ENCODE assay signal across 8 cellular contexts in the genomic region with DNA sequence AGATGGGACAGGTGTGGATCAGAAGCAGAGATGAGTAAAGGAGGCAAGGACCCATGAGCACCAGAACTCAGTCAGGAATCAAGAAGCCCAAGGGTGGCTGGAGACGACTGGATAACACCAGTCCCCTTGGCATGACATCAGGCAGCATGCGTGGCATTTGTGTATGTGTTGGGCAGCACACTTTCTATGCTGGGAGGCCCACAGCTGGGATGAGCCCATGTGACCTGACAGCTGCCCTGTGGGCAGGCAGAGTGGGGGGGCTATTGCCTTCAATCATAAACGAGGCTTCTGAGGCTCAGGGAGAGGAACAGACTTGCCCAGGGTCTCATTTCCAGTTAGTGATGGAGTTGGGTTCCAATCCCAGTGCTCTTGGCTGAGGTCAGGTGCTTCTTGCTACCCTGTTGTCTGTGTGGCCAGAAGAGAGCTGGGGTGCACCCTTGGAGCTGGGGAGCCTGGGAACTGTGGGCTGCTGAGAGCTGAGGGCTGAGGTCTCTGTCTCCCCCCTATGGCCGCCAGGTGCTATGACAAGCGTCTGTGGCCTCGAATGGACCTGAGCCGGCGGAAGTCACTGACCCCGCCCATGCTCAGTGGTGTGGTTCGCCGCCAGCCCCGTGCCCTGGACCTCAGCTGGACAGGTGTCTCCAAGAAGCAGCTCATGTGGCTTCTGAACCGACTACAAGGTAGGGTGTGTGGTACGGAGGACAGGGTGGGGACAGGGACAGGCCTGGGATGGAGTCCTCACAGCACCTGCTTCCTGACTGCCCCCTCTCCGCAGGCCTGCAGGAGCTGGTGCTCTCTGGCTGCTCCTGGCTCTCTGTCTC. TPM values are rescaled to one million over a fixed set of nuclear protein-coding genes. Genes with fewer than 3 reads are reported as not detected.
DNase-seq lines count a peak whose midpoint lies in the region; ATAC-seq and TF ChIP-seq lines count a peak whose summit lies in the region.

No MANE protein-coding gene starts in this region.

- no peak overlapping the region for H3K4me3 ChIP-seq in endodermal cell (ENCODE audit: low read length)

- POLR2A ChIA-PET in activated CD4-positive, alpha-beta memory T cell treated with anti-CD3 and anti-CD28 coated beads, Interleukin-2, amount 10 ng/mL, durations not matched to agents 7 days and 5 days (lab: Charles Lee), result interaction anchor here (1.2 to 2.9 kb wide), 5 partner anchors 8 to 238 kb away, joined by 3 to 18 read pairs (median 6); partner anchors contain the start of genes FUS, ORAI3 and SETD1A

- WGBS in endodermal cell (ENCODE audit: insufficient coverage in 1 of 2, insufficient read length in 1 of 2), 2 experiments, result 36 to 38% methylated on average over 11 to 15 of the region's 15 CpGs

- peak; percentile 77 for DNase-seq in Ammon's horn (ENCODE audit: low spot score)
- DNase-seq in NCI-H510A (lab: John Stamatoyannopoulos, UW), result peak; percentile 49
- peak; percentile 81 for DNase-seq in activated CD4-positive, alpha-beta memory T cell treated with anti-CD3 and anti-CD28 coated beads, Interleukin-2, amount 10 ng/mL, durations not matched to agents 7 days and 5 days
- DNase-seq in endodermal cell, result peak; percentile 93
- DNase-seq in mucosa of gallbladder (ENCODE audit: low spot score), result peak; percentile 77
- DNase-seq in substantia nigra (lab: John Stamatoyannopoulos, UW), result peak in 36 of 49 donors; percentile 4 to 64 (median 38)

- H3K27ac ChIP-seq in endodermal cell (ENCODE audit: low read depth, low read length), result no peak overlapping the region
- H3K27ac ChIP-seq in substantia nigra (ENCODE audit: low read depth, low read length, poor library complexity, severe bottlenecking), result peak overlapping the region; percentile 21

- H3K4me1 ChIP-seq in endodermal cell (ENCODE audit: control insufficient read depth, insufficient read depth, low read length), result peaks cover 6% of the 10 kb centered on the region

- H3K27me3 ChIP-seq in endodermal cell (ENCODE audit: control insufficient read depth, insufficient read depth, low read length, poor library complexity, severe bottlenecking), result no peaks in the 10 kb centered on the region

- H3K9me3 ChIP-seq in endodermal cell (ENCODE audit: control insufficient read depth, low read length), result no peaks in the 10 kb centered on the region

- peaks cover 80% of the 10 kb centered on the region for H3K36me3 ChIP-seq in endodermal cell (ENCODE audit: control insufficient read depth, insufficient read depth, low read length)

- H3K9ac ChIP-seq in endodermal cell (ENCODE audit: extremely low read depth, low read length, poor library complexity, severe bottlenecking), result no peak overlapping the region

- peaks cover 38% of the 10 kb centered on the region for H3K4me1 Mint-ChIP-seq in activated CD4-positive, alpha-beta memory T cell treated with anti-CD3 and anti-CD28 coated beads, Interleukin-2, amount 10 ng/mL, durations not matched to agents 7 days and 5 days
- H3K4me1 Mint-ChIP-seq in endodermal cell, result peaks cover 3% of the 10 kb centered on the region

- H3K36me3 Mint-ChIP-seq in activated CD4-positive, alpha-beta memory T cell treated with anti-CD3 and anti-CD28 coated beads, Interleukin-2, amount 10 ng/mL, durations not matched to agents 7 days and 5 days (ENCODE audit: low read depth), result peaks cover 29% of the 10 kb centered on the region
- H3K36me3 Mint-ChIP-seq in endodermal cell (ENCODE audit: low read depth), result peaks cover 68% of the 10 kb centered on the region

- H3K9me3 Mint-ChIP-seq in activated CD4-positive, alpha-beta memory T cell treated with anti-CD3 and anti-CD28 coated beads, Interleukin-2, amount 10 ng/mL, durations not matched to agents 7 days and 5 days, result no peaks in the 10 kb centered on the region
- no peaks in the 10 kb centered on the region for H3K9me3 Mint-ChIP-seq in endodermal cell

- CTCF ChIA-PET in activated CD4-positive, alpha-beta memory T cell treated with anti-CD3 and anti-CD28 coated beads, Interleukin-2, amount 10 ng/mL, durations not matched to agents 7 days and 5 days (lab: Charles Lee), result interaction anchor here (0.6 to 4.5 kb wide), 24 partner anchors 9 to 290 kb away, joined by 3 to 94 read pairs (median 4); partner anchors contain the start of genes KAT8 and PHKG2

- peak overlapping the region; percentile 68 for H3K27ac Mint-ChIP-seq in activated CD4-positive, alpha-beta memory T cell treated with anti-CD3 and anti-CD28 coated beads, Interleukin-2, amount 10 ng/mL, durations not matched to agents 7 days and 5 days
- H3K27ac Mint-ChIP-seq in endodermal cell, result peak overlapping the region; percentile 52

- peak; percentile 63 for ATAC-seq in GM18861 (IDR thresholded peaks at IDR 0.05; ENCODE audit: unreplicated experiment)
- ATAC-seq in HG03097 (IDR thresholded peaks at IDR 0.05; ENCODE audit: low FRiP score, unreplicated experiment), result peak; percentile 64

- no peaks in the 10 kb centered on the region for H3K27me3 Mint-ChIP-seq in activated CD4-positive, alpha-beta memory T cell treated with anti-CD3 and anti-CD28 coated beads, Interleukin-2, amount 10 ng/mL, durations not matched to agents 7 days and 5 days
- H3K27me3 Mint-ChIP-seq in endodermal cell (ENCODE audit: insufficient read depth), result no peaks in the 10 kb centered on the region

- peak; percentile 88 for TF ChIP-seq CTCF in endodermal cell (conservative IDR thresholded peaks at IDR 0.05)

- peak overlapping the region; percentile 64 for H3K4me3 Mint-ChIP-seq in activated CD4-positive, alpha-beta memory T cell treated with anti-CD3 and anti-CD28 coated beads, Interleukin-2, amount 10 ng/mL, durations not matched to agents 7 days and 5 days
- no peak overlapping the region for H3K4me3 Mint-ChIP-seq in endodermal cell

RNA-seq across cellular contexts. Expression of gene ORAI3, which starts 7.1 kb away (rescaled TPM):
- total RNA-seq in activated CD4-positive, alpha-beta memory T cell treated with anti-CD3 and anti-CD28 coated beads, Interleukin-2, amount 10 ng/mL, durations not matched to agents 7 days and 5 days, result 10 to 100 TPM; 30.3 to 33.6 TPM
- total RNA-seq in endodermal cell, result 10 to 100 TPM; 16.9 to 17.7 TPM
- polyA plus RNA-seq in endodermal cell (2013, experiment 1 of 2), result 9.2 TPM
- polyA plus RNA-seq in endodermal cell (2013, experiment 2 of 2), result 10.4 TPM
- 34.4 TPM for total RNA-seq in mucosa of gallbladder

RNA-seq across cellular contexts. Expression of gene SETD1A, which starts 15.7 kb away (rescaled TPM):
- total RNA-seq in activated CD4-positive, alpha-beta memory T cell treated with anti-CD3 and anti-CD28 coated beads, Interleukin-2, amount 10 ng/mL, durations not matched to agents 7 days and 5 days, result 10 to 100 TPM; 18.8 to 20.3 TPM
- total RNA-seq in endodermal cell, result 10 to 100 TPM; 23.8 to 25.0 TPM
- 21.0 TPM for polyA plus RNA-seq in endodermal cell (2013, experiment 1 of 2)
- polyA plus RNA-seq in endodermal cell (2013, experiment 2 of 2), result 18.2 TPM
- 17.6 TPM for total RNA-seq in mucosa of gallbladder

RNA-seq across cellular contexts. Expression of gene FBXL19, which starts 18.4 kb away (rescaled TPM):
- 10 to 100 TPM; 25.8 to 27.2 TPM for total RNA-seq in activated CD4-positive, alpha-beta memory T cell treated with anti-CD3 and anti-CD28 coated beads, Interleukin-2, amount 10 ng/mL, durations not matched to agents 7 days and 5 days
- total RNA-seq in endodermal cell, result 10 to 100 TPM; 74.0 to 84.3 TPM
- polyA plus RNA-seq in endodermal cell (2013, experiment 1 of 2), result 49.4 TPM
- polyA plus RNA-seq in endodermal cell (2013, experiment 2 of 2), result 46.5 TPM
- 27.7 TPM for total RNA-seq in mucosa of gallbladder

RNA-seq across cellular contexts. Expression of gene HSD3B7, which starts 43.2 kb away (rescaled TPM):
- 1 to 10 TPM; 7.1 to 7.5 TPM for total RNA-seq in activated CD4-positive, alpha-beta memory T cell treated with anti-CD3 and anti-CD28 coated beads, Interleukin-2, amount 10 ng/mL, durations not matched to agents 7 days and 5 days
- total RNA-seq in endodermal cell (1 to 10 TPM; 4.1 to 4.8 TPM), mucosa of gallbladder (30.6 TPM)
- polyA plus RNA-seq in endodermal cell (2013, experiment 1 of 2), result 1.3 TPM
- polyA plus RNA-seq in endodermal cell (2013, experiment 2 of 2), result 2.1 TPM

RNA-seq across cellular contexts. Expression of gene CTF1, which starts 45.4 kb away (rescaled TPM):
- under 1 TPM; 0.20 to 0.25 TPM for total RNA-seq in activated CD4-positive, alpha-beta memory T cell treated with anti-CD3 and anti-CD28 coated beads, Interleukin-2, amount 10 ng/mL, durations not matched to agents 7 days and 5 days
- total RNA-seq in endodermal cell (1 to 10 TPM; 3.1 to 3.3 TPM), mucosa of gallbladder (11.0 TPM)
- 3.8 TPM for polyA plus RNA-seq in endodermal cell (2013, experiment 1 of 2)
- 2.8 TPM for polyA plus RNA-seq in endodermal cell (2013, experiment 2 of 2)

Comparison
In these comparisons a context has a peak if more than half of its experiments do, and no peak if none do; other contexts are left out.
1. DNase-seq: peak in every context shown above with its lines; median percentile 93 in endodermal cell; 81 in activated CD4-positive, alpha-beta memory T cell treated with anti-CD3 and anti-CD28 coated beads, Interleukin-2, amount 10 ng/mL, durations not matched to agents 7 days and 5 days; 77 in Ammon's horn; 77 in mucosa of gallbladder; 49 in NCI-H510A; 38 in substantia nigra.